17 cellular contexts compared by ENCODE assay signal in genomic region chr6:156109713-156110112, GRCh38.
"Had no signal": no experiment of that assay in that cellular context is flagged by ENCODE, and none has a peak within 500 bp of the region (broad histone marks: within the 10 kb centered on the region; RNA-seq: fewer than 3 reads in every experiment).

No MANE protein-coding gene starts in this region.

- DNase-seq: activated CD8-positive, alpha-beta memory T cell treated with anti-CD3 and anti-CD28 coated beads, Interleukin-2, amount 50 U/mL, for 4 hours; activated CD8-positive, alpha-beta T cell treated with anti-CD3 and anti-CD28 coated beads for 36 hours; activated gamma-delta T cell treated with Interleukin-2 at 50 U/mL for 16 hours; activated naive CD8-positive, alpha-beta T cell treated with anti-CD3 and anti-CD28 coated beads for 36 hours; activated T-cell treated with anti-CD3 and anti-CD28 coated beads, Interleukin-2, amount 50 U/mL, for 72 hours; hippocampal formation; left cardiac atrium; mucosa of descending colon; natural killer cell; nucleus accumbens; stimulated activated CD4-positive, alpha-beta T cell treated with anti-CD3 and anti-CD28 coated beads, Interleukin-12 subunit alpha, Interleukin-12 subunit beta, amount 100 ng/mL, for 4 hours; stimulated activated naive CD4-positive, alpha-beta T cell treated with Interleukin-2 at 50 U/mL for 16 hours; T-cell had no signal

- H3K4me1 ChIP-seq: prostate gland had no signal

- H3K27ac ChIP-seq: prostate gland, VCaP had no signal

- H3K4me3 ChIP-seq: mucosa of descending colon, prostate gland had no signal

- ATAC-seq: activated CD8-positive, alpha-beta T cell treated with anti-CD3 and anti-CD28 coated beads for 36 hours; activated T-cell treated with anti-CD3 and anti-CD28 coated beads, Interleukin-2, amount 50 U/mL, for 72 hours; left cardiac atrium; mucosa of descending colon; natural killer cell; sciatic nerve; T-cell had no signal

- FAIRE-seq: bronchial epithelial cell had no signal

- H3K36me3 ChIP-seq: prostate gland had no signal

- H3K9me3 ChIP-seq: mucosa of descending colon, prostate gland had no signal
